Comparison of ENCODE assay signal across 9 cellular contexts in genomic region chr2:207283356-207283755, GRCh38.
DNase-seq lines count a peak whose midpoint lies in the region; ATAC-seq and TF ChIP-seq lines count a peak whose summit lies in the region.
"Had no signal": no experiment of that assay in that cellular context is flagged by ENCODE, and none has a peak within 500 bp of the region (broad histone marks: within the 10 kb centered on the region; RNA-seq: fewer than 3 reads in every experiment).

No MANE protein-coding gene starts in this region.

- no peak overlapping the region for H3K27ac ChIP-seq in naive thymus-derived CD4-positive, alpha-beta T cell (ENCODE audit: low read depth, low read length)
- no peak overlapping the region for H3K27ac ChIP-seq in SJCRH30
- H3K27ac ChIP-seq: HL-60 had no signal

- H3K4me3 ChIP-seq in naive thymus-derived CD4-positive, alpha-beta T cell (ENCODE audit: low read length) = no peak overlapping the region
- H3K4me3 ChIP-seq in SJCRH30 = no peak overlapping the region

- peak; percentile 29 for TF ChIP-seq CTCF in GM10266 (IDR thresholded peaks at IDR 0.05; ENCODE audit: control insufficient read depth, insufficient read depth, low read depth, missing control alignments)
- TF ChIP-seq CTCF in omental fat pad (IDR thresholded peaks at IDR 0.05) = no peak

- H3K27me3 Mint-ChIP-seq in activated naive CD8-positive, alpha-beta T cell treated with anti-CD3 and anti-CD28 coated beads for 36 hours = no peaks in the 10 kb centered on the region
- H3K27me3 Mint-ChIP-seq in naive thymus-derived CD4-positive, alpha-beta T cell = no peaks in the 10 kb centered on the region

- peak overlapping the region; percentile 52 for H3K27ac Mint-ChIP-seq in activated naive CD8-positive, alpha-beta T cell treated with anti-CD3 and anti-CD28 coated beads for 36 hours
- peak overlapping the region; percentile 17 to 86 (median 60) for H3K27ac Mint-ChIP-seq in naive thymus-derived CD4-positive, alpha-beta T cell

- CTCF ChIA-PET in naive thymus-derived CD4-positive, alpha-beta T cell (lab: Charles Lee) = interaction anchor here (0.6 kb wide), 1 partner anchor 387 kb away, joined by 3 read pairs; no protein-coding TSS in a partner anchor

- no peak overlapping the region for H3K4me3 Mint-ChIP-seq in activated naive CD8-positive, alpha-beta T cell treated with anti-CD3 and anti-CD28 coated beads for 36 hours
- peak overlapping the region in 8 of 10 donors; percentile 0 to 81 (median 60) for H3K4me3 Mint-ChIP-seq in naive thymus-derived CD4-positive, alpha-beta T cell

- H3K9me3 Mint-ChIP-seq in activated naive CD8-positive, alpha-beta T cell treated with anti-CD3 and anti-CD28 coated beads for 36 hours = peaks cover 2% of the 10 kb centered on the region
- H3K9me3 Mint-ChIP-seq in naive thymus-derived CD4-positive, alpha-beta T cell = peaks cover 0 to 12% (median 0%) of the 10 kb centered on the region in 11 donors

- intact Hi-C loops in naive thymus-derived CD4-positive, alpha-beta T cell (cut with micrococcal nuclease) = loop anchor here in 1 of 2 donors (5.0 kb wide), 1 partner anchor 49 kb away; no protein-coding TSS in a partner anchor

- peaks cover 2% of the 10 kb centered on the region for H3K36me3 Mint-ChIP-seq in activated naive CD8-positive, alpha-beta T cell treated with anti-CD3 and anti-CD28 coated beads for 36 hours
- peaks cover 0 to 7% (median 0%) of the 10 kb centered on the region in 5 donors for H3K36me3 Mint-ChIP-seq in naive thymus-derived CD4-positive, alpha-beta T cell

- H3K36me3 ChIP-seq in naive thymus-derived CD4-positive, alpha-beta T cell (ENCODE audit: control insufficient read depth in 2 of 3, insufficient read depth in 3 of 3, low read length in 3 of 3) = no peaks in the 10 kb centered on the region
- no peaks in the 10 kb centered on the region for H3K36me3 ChIP-seq in SJCRH30

- peaks cover 0 to 10% of the 10 kb centered on the region in 2 donors for H3K4me1 ChIP-seq in naive thymus-derived CD4-positive, alpha-beta T cell (ENCODE audit: control insufficient read depth in 2 of 2, insufficient read depth in 2 of 2, low read length in 2 of 2)
- no peaks in the 10 kb centered on the region for H3K4me1 ChIP-seq in SJCRH30

- ATAC-seq in HG03159 (IDR thresholded peaks at IDR 0.05; ENCODE audit: unreplicated experiment) = peak; percentile 50
- ATAC-seq in naive thymus-derived CD4-positive, alpha-beta T cell = peak; percentile 84
- ATAC-seq in omental fat pad (ENCODE audit: low FRiP score) = no peak

- H3K27me3 ChIP-seq in naive thymus-derived CD4-positive, alpha-beta T cell (ENCODE audit: control insufficient read depth in 2 of 2, insufficient read depth in 2 of 2, low read length in 2 of 2) = no peaks in the 10 kb centered on the region
- 0 out of 2 replicates have a peak, but pooled peaks cover 7% of the 10 kb centered on the region for H3K27me3 ChIP-seq in SJCRH30

- H3K4me1 Mint-ChIP-seq in activated naive CD8-positive, alpha-beta T cell treated with anti-CD3 and anti-CD28 coated beads for 36 hours = peaks cover 35% of the 10 kb centered on the region
- H3K4me1 Mint-ChIP-seq in naive thymus-derived CD4-positive, alpha-beta T cell = peaks cover 13 to 41% (median 36%) of the 10 kb centered on the region in 7 donors

- POLR2A ChIA-PET in naive thymus-derived CD4-positive, alpha-beta T cell (lab: Charles Lee) = no interaction called here

- DNase-seq in GM10266 (ENCODE audit: extremely low spot score) (no peak), omental fat pad (ENCODE audit: low spot score) (no peak), SJCRH30 (no peak), NCI-H2107 treated with DMSO at 0.1 percent for 48 hours (lab: John Stamatoyannopoulos, UW; ENCODE audit: unreplicated experiment) (no peak)
- peak; percentile 4 for DNase-seq in activated naive CD8-positive, alpha-beta T cell treated with anti-CD3 and anti-CD28 coated beads for 36 hours
- no peak for DNase-seq in naive thymus-derived CD4-positive, alpha-beta T cell
- no peak for DNase-seq in activated CD8-positive, alpha-beta memory T cell treated with anti-CD3 and anti-CD28 coated beads, Interleukin-2, amount 50 U/mL, for 4 hours

- H3K9me3 ChIP-seq in naive thymus-derived CD4-positive, alpha-beta T cell (ENCODE audit: control insufficient read depth in 2 of 3, low read length in 3 of 3) = no peaks in the 10 kb centered on the region
- no peaks in the 10 kb centered on the region for H3K9me3 ChIP-seq in SJCRH30 (replicated peaks)
